ENCODE assay signal across 17 cellular contexts in the genomic region with DNA sequence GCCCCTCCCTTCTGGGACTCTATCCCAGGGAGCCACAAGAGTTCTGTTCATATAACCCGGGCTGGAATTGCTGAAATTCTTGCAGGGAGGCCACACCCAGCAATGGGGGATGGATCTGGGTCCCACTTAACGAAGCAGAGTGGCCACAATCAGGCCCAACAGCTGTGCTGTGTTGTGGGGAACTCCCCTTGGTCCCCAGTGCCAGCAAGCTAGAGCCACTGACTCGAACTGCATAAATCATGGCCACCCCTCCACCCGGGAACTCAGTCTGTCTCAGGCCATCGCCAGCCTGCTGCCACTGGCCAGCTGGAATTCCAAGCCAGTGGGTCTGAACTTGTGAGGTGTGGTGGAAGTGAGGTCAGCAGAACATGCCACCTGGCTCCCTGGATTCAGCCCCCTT.
DNase-seq lines count a peak whose midpoint lies in the region; ATAC-seq, FAIRE-seq and TF ChIP-seq lines count a peak whose summit lies in the region.
"Had no signal": no experiment of that assay in that cellular context is flagged by ENCODE, and none has a peak within 500 bp of the region (broad histone marks: within the 10 kb centered on the region; RNA-seq: fewer than 3 reads in every experiment).

No MANE protein-coding gene starts in this region.

- no peak for TF ChIP-seq CTCF in DND-41 (IDR thresholded peaks at IDR 0.05; ENCODE audit: borderline replicate concordance, extremely low read depth, low read length, poor library complexity, severe bottlenecking)
- no peak for TF ChIP-seq CTCF in glutamatergic neuron (IDR thresholded peaks at IDR 0.05; ENCODE audit: partially characterized antibody, unreplicated experiment)
- TF ChIP-seq CTCF in neural progenitor cell (IDR thresholded peaks at IDR 0.05) = no peak

- no peak for DNase-seq in activated CD4-positive, alpha-beta T cell treated with anti-CD3 and anti-CD28 coated beads, Interleukin-2, amount 10 ng/mL, durations not matched to agents 7 days and 5 days
- DNase-seq in activated CD4-positive, alpha-beta T cell treated with anti-CD3 and anti-CD28 coated beads, Interleukin-2, amount 50 U/mL, for 48 hours = no peak
- no peak for DNase-seq in DND-41
- DNase-seq in glutamatergic neuron = peak; percentile 16
- DNase-seq in neural progenitor cell (ENCODE audit: low spot score) = peak; percentile 5
- DNase-seq in activated CD4-positive, CD25-positive, alpha-beta regulatory T cell treated with anti-CD3 and anti-CD28 coated beads, Interleukin-2, amount 50 U/mL, for 72 hours = no peak
- no peak for DNase-seq in GM12892 (ENCODE audit: insufficient read length)
- DNase-seq: Calu3, GF-D8, H9, Karpas-422, NCI-H187 treated with DMSO at 0.1 percent for 48 hours, NCI-H446, PC-9 had no signal

- H2AFZ ChIP-seq in DND-41 (ENCODE audit: low read depth, low read length) = no peak overlapping the region; the same call in 1 of the 2 replicates
- H2AFZ ChIP-seq in neural progenitor cell (replicated peaks) = no peak overlapping the region
- H2AFZ ChIP-seq: PC-9 had no signal

- FAIRE-seq in GM12892 (lab: Jason Lieb, UNC) = no peak
- FAIRE-seq: A549 had no signal

- H3K27ac Mint-ChIP-seq in activated CD4-positive, alpha-beta T cell treated with anti-CD3 and anti-CD28 coated beads, Interleukin-2, amount 10 ng/mL, durations not matched to agents 7 days and 5 days = peak overlapping the region; percentile 75
- no peak overlapping the region for H3K27ac Mint-ChIP-seq in glutamatergic neuron (ENCODE audit: unreplicated experiment)
- no peak overlapping the region for H3K27ac Mint-ChIP-seq in neural progenitor cell
- H3K27ac Mint-ChIP-seq: CD14-positive monocyte, H9 had no signal

- H3K9me3 Mint-ChIP-seq in activated CD4-positive, alpha-beta T cell treated with anti-CD3 and anti-CD28 coated beads, Interleukin-2, amount 10 ng/mL, durations not matched to agents 7 days and 5 days = peaks cover 23% of the 10 kb centered on the region
- H3K9me3 Mint-ChIP-seq in glutamatergic neuron (ENCODE audit: unreplicated experiment) (peaks cover 2% of the 10 kb centered on the region), neural progenitor cell (peaks cover 4% of the 10 kb centered on the region)

- no peaks in the 10 kb centered on the region for H3K9me3 ChIP-seq in DND-41 (ENCODE audit: insufficient read depth, low read length, severe bottlenecking)
- no peaks in the 10 kb centered on the region for H3K9me3 ChIP-seq in neural progenitor cell (ENCODE audit: low read depth)
- H3K9me3 ChIP-seq: A549 had no signal

- H3K79me2 ChIP-seq in DND-41 (ENCODE audit: insufficient read depth, low read length) = no peaks in the 10 kb centered on the region
- H3K79me2 ChIP-seq in neural progenitor cell (ENCODE audit: low read depth) = no peaks in the 10 kb centered on the region

- ATAC-seq in DND-41 (ENCODE audit: insufficient read depth, low read depth) (peak; percentile 56; the same call in 2 of the 3 replicates), HG02981 (IDR thresholded peaks at IDR 0.05; ENCODE audit: unreplicated experiment) (no peak)
- ATAC-seq: A549 had no signal

- H3K4me3 ChIP-seq in DND-41 (ENCODE audit: low read depth in 1 of 2, low read length in 2 of 2) (no peak overlapping the region; a peak in 1 of 4 replicates), neural progenitor cell (no peak overlapping the region)
- H3K4me3 ChIP-seq: A549, PC-9 had no signal

- no peaks in the 10 kb centered on the region for H3K27me3 Mint-ChIP-seq in activated CD4-positive, alpha-beta T cell treated with anti-CD3 and anti-CD28 coated beads, Interleukin-2, amount 10 ng/mL, durations not matched to agents 7 days and 5 days
- H3K27me3 Mint-ChIP-seq in glutamatergic neuron (ENCODE audit: unreplicated experiment) (no peaks in the 10 kb centered on the region), neural progenitor cell (ENCODE audit: insufficient read depth, low read depth) (peaks cover 2% of the 10 kb centered on the region)

- peaks cover 48% of the 10 kb centered on the region for H3K4me1 Mint-ChIP-seq in activated CD4-positive, alpha-beta T cell treated with anti-CD3 and anti-CD28 coated beads, Interleukin-2, amount 10 ng/mL, durations not matched to agents 7 days and 5 days
- H3K4me1 Mint-ChIP-seq in glutamatergic neuron (ENCODE audit: low read depth, unreplicated experiment) = no peaks in the 10 kb centered on the region
- no peaks in the 10 kb centered on the region for H3K4me1 Mint-ChIP-seq in neural progenitor cell
- H3K4me1 Mint-ChIP-seq: CD14-positive monocyte, H9 had no signal

- H3K4me1 ChIP-seq in DND-41 (ENCODE audit: insufficient read depth, low read length) = peaks cover 24% of the 10 kb centered on the region
- no peaks in the 10 kb centered on the region for H3K4me1 ChIP-seq in neural progenitor cell
- H3K4me1 ChIP-seq: A549 had no signal

- no peak for TF ChIP-seq POLR2A in GM12892 (IDR thresholded peaks at IDR 0.05; ENCODE audit: low read depth, low read length)

- H3K4me2 ChIP-seq in DND-41 (ENCODE audit: insufficient read depth, low read length) (peak overlapping the region; percentile 33), neural progenitor cell (no peak overlapping the region)
- H3K4me2 ChIP-seq: A549, PC-9 had no signal

- H3K36me3 ChIP-seq in DND-41 (ENCODE audit: insufficient read depth, low read length) (no peaks in the 10 kb centered on the region), neural progenitor cell (no peaks in the 10 kb centered on the region)

- CTCF ChIA-PET in activated CD4-positive, alpha-beta T cell treated with anti-CD3 and anti-CD28 coated beads, Interleukin-2, amount 10 ng/mL, durations not matched to agents 7 days and 5 days (lab: Charles Lee) = no interaction called here

- H3K9ac ChIP-seq in DND-41 (ENCODE audit: low read depth, low read length) = no peak overlapping the region
- no peak overlapping the region for H3K9ac ChIP-seq in neural progenitor cell

- H4K20me1 ChIP-seq in DND-41 (ENCODE audit: insufficient read depth, low read length) (no peaks in the 10 kb centered on the region), neural progenitor cell (ENCODE audit: low read depth) (no peaks in the 10 kb centered on the region)

- no peak overlapping the region for H3K4me3 Mint-ChIP-seq in activated CD4-positive, alpha-beta T cell treated with anti-CD3 and anti-CD28 coated beads, Interleukin-2, amount 10 ng/mL, durations not matched to agents 7 days and 5 days
- H3K4me3 Mint-ChIP-seq in glutamatergic neuron (ENCODE audit: unreplicated experiment) (no peak overlapping the region), neural progenitor cell (no peak overlapping the region)
- H3K4me3 Mint-ChIP-seq: CD14-positive monocyte, H9 had no signal

- POLR2A ChIA-PET in activated CD4-positive, alpha-beta T cell treated with anti-CD3 and anti-CD28 coated beads, Interleukin-2, amount 10 ng/mL, durations not matched to agents 7 days and 5 days (lab: Charles Lee) = no interaction called here

- H3F3A ChIP-seq in neural progenitor cell (ENCODE audit: low read depth) = no peaks in the 10 kb centered on the region

- H3K27ac ChIP-seq in DND-41 (ENCODE audit: low read length) (peak overlapping the region; percentile 50), neural progenitor cell (no peak overlapping the region)
- H3K27ac ChIP-seq: A549, PC-9 had no signal

- peaks cover 44% of the 10 kb centered on the region for H3K36me3 Mint-ChIP-seq in activated CD4-positive, alpha-beta T cell treated with anti-CD3 and anti-CD28 coated beads, Interleukin-2, amount 10 ng/mL, durations not matched to agents 7 days and 5 days (ENCODE audit: low read depth)
- no peaks in the 10 kb centered on the region for H3K36me3 Mint-ChIP-seq in glutamatergic neuron (ENCODE audit: unreplicated experiment)
- H3K36me3 Mint-ChIP-seq in neural progenitor cell = no peaks in the 10 kb centered on the region
- H3K36me3 Mint-ChIP-seq: CD14-positive monocyte had no signal

- H3K27me3 ChIP-seq in DND-41 (ENCODE audit: insufficient read depth, low read length, poor library complexity) (no peaks in the 10 kb centered on the region), neural progenitor cell (no peaks in the 10 kb centered on the region)

Comparison
In these comparisons a context has a peak if more than half of its experiments do, and no peak if none do; other contexts are left out.
1. DNase-seq: peak in glutamatergic neuron (single experiment) and neural progenitor cell (single experiment); none in activated CD4-positive, alpha-beta T cell treated with anti-CD3 and anti-CD28 coated beads, Interleukin-2, amount 10 ng/mL, durations not matched to agents 7 days and 5 days (single experiment), activated CD4-positive, alpha-beta T cell treated with anti-CD3 and anti-CD28 coated beads, Interleukin-2, amount 50 U/mL, for 48 hours (0 of 2), DND-41 (single experiment), activated CD4-positive, CD25-positive, alpha-beta regulatory T cell treated with anti-CD3 and anti-CD28 coated beads, Interleukin-2, amount 50 U/mL, for 72 hours (single experiment) and GM12892 (single experiment).